In the genomic region with DNA sequence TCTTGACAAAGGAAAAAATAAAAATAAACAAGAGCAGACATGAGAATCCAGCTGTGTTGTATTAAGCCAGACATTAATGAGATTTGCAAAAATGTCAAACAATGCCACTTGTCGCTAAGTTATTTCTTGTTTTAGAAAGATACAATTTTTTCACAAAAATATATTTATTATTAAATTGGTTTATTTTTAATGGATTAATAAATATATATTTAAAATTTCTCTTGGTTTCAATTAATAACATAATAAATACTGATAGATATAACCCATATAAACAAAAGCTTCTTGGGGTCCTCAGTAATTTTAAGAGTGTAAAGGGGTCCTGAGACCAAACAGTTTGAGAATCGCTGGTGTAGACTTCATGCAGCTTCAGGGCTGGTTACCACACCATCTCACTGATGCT, we compare ENCODE assay signal across 33 cellular contexts. TPM values are rescaled to one million over a fixed set of nuclear protein-coding genes. Genes with fewer than 3 reads are reported as not detected.
DNase-seq lines count a peak whose midpoint lies in the region; ATAC-seq and TF ChIP-seq lines count a peak whose summit lies in the region.
"Had no signal": no experiment of that assay in that cellular context is flagged by ENCODE, and none has a peak within 500 bp of the region (broad histone marks: within the 10 kb centered on the region; RNA-seq: fewer than 3 reads in every experiment).

No MANE protein-coding gene starts in this region.

- H3K27me3 Mint-ChIP-seq in WTC11 (ENCODE audit: low read depth), result no peaks in the 10 kb centered on the region; the same call in 1 of the 2 replicates
- no peaks in the 10 kb centered on the region for H3K27me3 Mint-ChIP-seq in type B pancreatic cell
- peaks cover 4% of the 10 kb centered on the region for H3K27me3 Mint-ChIP-seq in activated naive CD8-positive, alpha-beta T cell treated with anti-CD3 and anti-CD28 coated beads for 36 hours
- H3K27me3 Mint-ChIP-seq: B cell had no signal

- H3K9me3 Mint-ChIP-seq in WTC11, result peaks cover 18% of the 10 kb centered on the region
- H3K9me3 Mint-ChIP-seq in type B pancreatic cell, result peaks cover 5% of the 10 kb centered on the region
- peaks cover 12% of the 10 kb centered on the region for H3K9me3 Mint-ChIP-seq in activated naive CD8-positive, alpha-beta T cell treated with anti-CD3 and anti-CD28 coated beads for 36 hours
- H3K9me3 Mint-ChIP-seq: CD8-positive, alpha-beta T cell had no signal

- TF ChIP-seq CTCF in IMR-90 (conservative IDR thresholded peaks at IDR 0.05; ENCODE audit: low read depth, low read length), result no peak
- TF ChIP-seq CTCF in WTC11 (IDR thresholded peaks at IDR 0.05), result no peak
- TF ChIP-seq CTCF in type B pancreatic cell (conservative IDR thresholded peaks at IDR 0.05), result no peak

- H3K4me3 Mint-ChIP-seq in WTC11 (no peak overlapping the region), type B pancreatic cell (no peak overlapping the region)
- H3K4me3 Mint-ChIP-seq in activated naive CD8-positive, alpha-beta T cell treated with anti-CD3 and anti-CD28 coated beads for 36 hours, result no peak overlapping the region
- H3K4me3 Mint-ChIP-seq: B cell; CD14-positive monocyte; CD4-positive, alpha-beta memory T cell; CD4-positive, alpha-beta T cell; CD4-positive, CD25-positive, alpha-beta regulatory T cell; CD8-positive, alpha-beta memory T cell; CD8-positive, alpha-beta T cell had no signal

- in situ Hi-C loops in IMR-90 (cut with MboI; ENCODE audit: low sequenced_read_pairs), result no loop called here

- no peak overlapping the region for H3K9ac ChIP-seq in IMR-90 (ENCODE audit: low read depth, low read length)
- H3K9ac ChIP-seq in trophoblast cell (ENCODE audit: low read length), result no peak overlapping the region
- H3K9ac ChIP-seq: BLaER1; BLaER1 treated with 17β-estradiol and CSF1 and Interleukin-3, amounts not matched to agents 10 nM and 100 nM had no signal

- H4K8ac ChIP-seq in IMR-90 (ENCODE audit: low read depth in 2 of 2, low read length in 2 of 2), result no peak overlapping the region
- no peak overlapping the region for H4K8ac ChIP-seq in trophoblast cell (ENCODE audit: low read depth, low read length)

- H3K4ac ChIP-seq in IMR-90 (ENCODE audit: low read depth, low read length), result no peak overlapping the region
- no peak overlapping the region for H3K4ac ChIP-seq in trophoblast cell (ENCODE audit: low read depth, low read length)

- H3K36me3 Mint-ChIP-seq in WTC11 (peaks cover 9% of the 10 kb centered on the region), type B pancreatic cell (no peaks in the 10 kb centered on the region)
- peaks cover 2% of the 10 kb centered on the region for H3K36me3 Mint-ChIP-seq in activated naive CD8-positive, alpha-beta T cell treated with anti-CD3 and anti-CD28 coated beads for 36 hours
- H3K36me3 Mint-ChIP-seq: CD14-positive monocyte; CD4-positive, alpha-beta memory T cell; CD4-positive, CD25-positive, alpha-beta regulatory T cell; CD8-positive, alpha-beta T cell had no signal

- H3K4me1 ChIP-seq in IMR-90 (ENCODE audit: control insufficient read depth, insufficient read depth, low read length) (peaks cover 4% of the 10 kb centered on the region; the same call in 1 of the 2 replicates), trophoblast cell (ENCODE audit: control insufficient read depth in 1 of 2, insufficient read depth in 2 of 2, low read length in 2 of 2) (peaks cover 3 to 4% of the 10 kb centered on the region in 2 experiments)
- H3K4me1 ChIP-seq: BE2C, Caco-2 had no signal

- ATAC-seq in IMR-90 (ENCODE audit: low read depth) (no peak), WTC11 (no peak)
- ATAC-seq: A549; CD8-positive, alpha-beta T cell had no signal

- no peak overlapping the region for H3K56ac ChIP-seq in IMR-90 (ENCODE audit: extremely low read depth, insufficient read depth, low read length)

- no peak overlapping the region for H2BK15ac ChIP-seq in IMR-90 (ENCODE audit: low read depth, low read length)

- H4K20me1 ChIP-seq in IMR-90 (ENCODE audit: insufficient read depth, low read length), result no peaks in the 10 kb centered on the region
- H4K20me1 ChIP-seq: BLaER1; BLaER1 treated with 17β-estradiol and CSF1 and Interleukin-3, amounts not matched to agents 10 nM and 100 nM had no signal

- H2BK20ac ChIP-seq in IMR-90 (ENCODE audit: low read depth, low read length), result no peak overlapping the region

- H2AFZ ChIP-seq in IMR-90 (replicated peaks; ENCODE audit: low read length, poor library complexity), result peak overlapping the region; percentile 18
- no peak overlapping the region for H2AFZ ChIP-seq in trophoblast cell (ENCODE audit: insufficient read depth, low read length, poor library complexity)

- H2BK12ac ChIP-seq in trophoblast cell (ENCODE audit: low read length), result peak overlapping the region; percentile 63

- WGBS in IMR-90 (ENCODE audit: extremely low coverage in 2 of 2, insufficient read length in 1 of 2), 2 experiments, result no CpG with 5 or more reads among the region's 2 CpGs
- no CpG with 5 or more reads among the region's 2 CpGs for WGBS in trophoblast cell (ENCODE audit: extremely low coverage, insufficient coverage, insufficient read length)

- H3K4me1 Mint-ChIP-seq in WTC11 (peaks cover 26% of the 10 kb centered on the region), type B pancreatic cell (ENCODE audit: unreplicated experiment) (no peaks in the 10 kb centered on the region)
- H3K4me1 Mint-ChIP-seq in activated naive CD8-positive, alpha-beta T cell treated with anti-CD3 and anti-CD28 coated beads for 36 hours, result no peaks in the 10 kb centered on the region
- H3K4me1 Mint-ChIP-seq: CD4-positive, alpha-beta memory T cell; CD4-positive, CD25-positive, alpha-beta regulatory T cell; CD8-positive, alpha-beta memory T cell had no signal

- H2BK120ac ChIP-seq in IMR-90 (ENCODE audit: low read depth, low read length) (no peak overlapping the region), trophoblast cell (ENCODE audit: insufficient read depth, low read length, poor library complexity) (no peak overlapping the region)

- H3K4me3 ChIP-seq in IMR-90 (ENCODE audit: insufficient read depth, low read depth, low read length), result no peak overlapping the region
- no peak overlapping the region for H3K4me3 ChIP-seq in trophoblast cell (ENCODE audit: low read depth, low read length)
- H3K4me3 ChIP-seq: A549; BLaER1; BLaER1 treated with 17β-estradiol and CSF1 and Interleukin-3, amounts not matched to agents 10 nM and 100 nM had no signal

- no peak overlapping the region for H4K91ac ChIP-seq in IMR-90 (ENCODE audit: insufficient read depth, low read depth, low read length)
- H4K91ac ChIP-seq in trophoblast cell (ENCODE audit: low read depth, low read length), result no peak overlapping the region

- H2AK5ac ChIP-seq in IMR-90 (ENCODE audit: low read depth, low read length) (no peak overlapping the region), trophoblast cell (ENCODE audit: low read length) (no peak overlapping the region)

- DNase-seq in IMR-90 (no peak), WTC11 (ENCODE audit: low spot score) (no peak), trophoblast cell (no peak), type B pancreatic cell (ENCODE audit: extremely low spot score, unreplicated experiment) (no peak), HPDE6-E6E7 (ENCODE audit: extremely low spot score) (no peak)
- DNase-seq in activated naive CD8-positive, alpha-beta T cell treated with anti-CD3 and anti-CD28 coated beads for 36 hours, result no peak
- DNase-seq: 8988T; ACHN; AML-193; BE2C; C1 segment of cervical spinal cord; Caco-2; Calu3; CD4-positive, alpha-beta memory T cell; CD4-positive, alpha-beta T cell; CD4-positive, CD25-positive, alpha-beta regulatory T cell; CD8-positive, alpha-beta memory T cell; CD8-positive, alpha-beta T cell; COR-L47; DMS 273 treated with DMSO at 0.1 percent for 48 hours; DMS153; DMS53; DMS79; DMS79 treated with DMSO at 0.1 percent for 48 hours; DND-41; EL had no signal

- no peak overlapping the region for H3K18ac ChIP-seq in IMR-90 (ENCODE audit: low read depth, low read length)
- H3K18ac ChIP-seq in trophoblast cell (ENCODE audit: low read length), result no peak overlapping the region

- no peak overlapping the region for H3K4me2 ChIP-seq in IMR-90 (ENCODE audit: low read depth, low read length)
- no peak overlapping the region for H3K4me2 ChIP-seq in trophoblast cell (ENCODE audit: low read length)
- H3K4me2 ChIP-seq: A549; BLaER1; BLaER1 treated with 17β-estradiol and CSF1 and Interleukin-3, amounts not matched to agents 10 nM and 100 nM had no signal

- H3K27ac ChIP-seq in IMR-90 (ENCODE audit: insufficient read depth, low read length) (no peak overlapping the region), trophoblast cell (ENCODE audit: low read depth, low read length) (no peak overlapping the region)
- H3K27ac ChIP-seq: 22Rv1; A549; BLaER1; BLaER1 treated with 17β-estradiol and CSF1 and Interleukin-3, amounts not matched to agents 10 nM and 100 nM; C4-2B had no signal

- intact Hi-C loops in IMR-90 (cut with micrococcal nuclease), result no loop called here

- BruUV-seq in IMR-90 (replicated peaks; lab: Mats Ljungman, UMichigan), result no TSS peak

- CTCF ChIA-PET in IMR-90 (lab: Yijun Ruan, JAX), result no interaction called here
- CTCF ChIA-PET in WTC11 (lab: Charles Lee), result no interaction called here

- no peak overlapping the region for H4K12ac ChIP-seq in trophoblast cell (ENCODE audit: low read depth, low read length)

- H3K36me3 ChIP-seq in IMR-90 (ENCODE audit: control insufficient read depth, insufficient read depth, low read length), result no peaks in the 10 kb centered on the region
- H3K36me3 ChIP-seq in trophoblast cell (ENCODE audit: control insufficient read depth in 1 of 2, insufficient read depth in 2 of 2, low read length in 2 of 2), result no peaks in the 10 kb centered on the region
- H3K36me3 ChIP-seq: BE2C; BLaER1; BLaER1 treated with 17β-estradiol and CSF1 and Interleukin-3, amounts not matched to agents 10 nM and 100 nM had no signal

- TF ChIP-seq RAD21 in IMR-90 (IDR thresholded peaks at IDR 0.05; ENCODE audit: low read length), result no peak

- H3K27ac Mint-ChIP-seq in WTC11 (no peak overlapping the region), type B pancreatic cell (no peak overlapping the region)
- H3K27ac Mint-ChIP-seq in activated naive CD8-positive, alpha-beta T cell treated with anti-CD3 and anti-CD28 coated beads for 36 hours, result no peak overlapping the region
- H3K27ac Mint-ChIP-seq: B cell; CD4-positive, alpha-beta memory T cell; CD4-positive, alpha-beta T cell; CD4-positive, CD25-positive, alpha-beta regulatory T cell; CD8-positive, alpha-beta T cell had no signal

- no peak for TF ChIP-seq POLR2A in IMR-90 (IDR thresholded peaks at IDR 0.05; ENCODE audit: low read depth, low read length)

- POLR2A ChIA-PET in IMR-90 (lab: Charles Lee; ENCODE audit: unreplicated experiment) (no interaction called here), WTC11 (lab: Charles Lee) (no interaction called here)

- dilution Hi-C loops in IMR-90 (cut with HindIII; ENCODE audit: low sequenced_read_pairs, unreplicated experiment), result no loop called here

- no peak overlapping the region for H4K5ac ChIP-seq in IMR-90 (ENCODE audit: low read depth, low read length)

- H2BK5ac ChIP-seq in IMR-90 (ENCODE audit: low read depth, low read length, poor library complexity, severe bottlenecking) (no peak overlapping the region), trophoblast cell (ENCODE audit: low read depth, low read length, poor library complexity) (no peak overlapping the region)

- no peaks in the 10 kb centered on the region; the same call in none of the 2 replicates for H3K9me1 ChIP-seq in IMR-90 (ENCODE audit: insufficient read depth, low read length)

- no peak overlapping the region for H2AK9ac ChIP-seq in IMR-90 (replicated peaks; ENCODE audit: low read depth, low read length, poor library complexity)

- H3K14ac ChIP-seq in IMR-90 (replicated peaks; ENCODE audit: low read depth, low read length) (no peak overlapping the region), trophoblast cell (ENCODE audit: low read length) (no peak overlapping the region)

- H3K27me3 ChIP-seq in IMR-90 (ENCODE audit: control insufficient read depth, insufficient read depth, low read length) (peaks cover 4% of the 10 kb centered on the region; the same call in 1 of the 2 replicates), trophoblast cell (ENCODE audit: insufficient read depth, low read length) (peaks cover 2% of the 10 kb centered on the region)
- H3K27me3 ChIP-seq: BE2C; BLaER1; BLaER1 treated with 17β-estradiol and CSF1 and Interleukin-3, amounts not matched to agents 10 nM and 100 nM had no signal

- H3K23ac ChIP-seq in IMR-90 (ENCODE audit: low read depth, low read length) (no peak overlapping the region), trophoblast cell (ENCODE audit: low read length) (no peak overlapping the region)

- no peaks in the 10 kb centered on the region for H3K79me1 ChIP-seq in IMR-90 (ENCODE audit: low read depth in 1 of 2, low read length in 2 of 2)
- H3K79me1 ChIP-seq in trophoblast cell (ENCODE audit: low read length), result no peaks in the 10 kb centered on the region

- H3K9me3 ChIP-seq in IMR-90 (ENCODE audit: control insufficient read depth, insufficient read depth, low read length) (no peaks in the 10 kb centered on the region), trophoblast cell (ENCODE audit: insufficient read depth, low read depth, low read length) (peaks cover 3% of the 10 kb centered on the region)
- H3K9me3 ChIP-seq: A549, BE2C, Caco-2 had no signal

- H3K79me2 ChIP-seq in trophoblast cell (ENCODE audit: control insufficient read depth, insufficient read depth, low read length, poor library complexity), result no peaks in the 10 kb centered on the region

RNA-seq across cellular contexts. Expression of a gene that starts 26.1 kb away (rescaled TPM):
- total RNA-seq in IMR-90 (2012; rRNA removed) (13.3 and 13.6 TPM in 2 replicates), WTC11 (2021) (591 to 627 TPM (median 616 TPM) in 3 replicates), type B pancreatic cell (ENCODE audit: low replicate concordance) (37.8 and 158 TPM in 2 replicates)
- polyA plus RNA-seq in IMR-90 (2012; rRNA removed), result 19.0 and 21.1 TPM in 2 replicates
- polyA plus RNA-seq in IMR-90 (2012; cell fraction: cytosol; rRNA removed), result 11.8 and 40.1 TPM in 2 replicates
- polyA plus RNA-seq in IMR-90 (2012; cell fraction: nucleus; rRNA removed; ENCODE audit: low replicate concordance), result 16.8 and 23.0 TPM in 2 replicates
- 139 and 141 TPM in 2 replicates for polyA plus RNA-seq in trophoblast cell (2013)
- under 1 TPM; 0.25 to 0.28 TPM for total RNA-seq in activated naive CD8-positive, alpha-beta T cell treated with anti-CD3 and anti-CD28 coated beads for 36 hours
- total RNA-seq: B cell; CD4-positive, alpha-beta memory T cell; CD4-positive, alpha-beta T cell had no signal

RNA-seq across cellular contexts. Expression of a gene that starts 44.0 kb away (rescaled TPM):
- total RNA-seq in IMR-90 (2012; rRNA removed) (164 and 182 TPM in 2 replicates), WTC11 (2021) (357 to 403 TPM (median 394 TPM) in 3 replicates), type B pancreatic cell (ENCODE audit: low replicate concordance) (51.8 and 62.9 TPM in 2 replicates)
- polyA plus RNA-seq in IMR-90 (2012; rRNA removed), result 264 and 300 TPM in 2 replicates
- 161 and 414 TPM in 2 replicates for polyA plus RNA-seq in IMR-90 (2012; cell fraction: cytosol; rRNA removed)
- polyA plus RNA-seq in IMR-90 (2012; cell fraction: nucleus; rRNA removed; ENCODE audit: low replicate concordance), result 339 and 399 TPM in 2 replicates
- polyA plus RNA-seq in trophoblast cell (2013), result 167 and 171 TPM in 2 replicates
- total RNA-seq in activated naive CD8-positive, alpha-beta T cell treated with anti-CD3 and anti-CD28 coated beads for 36 hours, result 1 to 10 TPM; 1.8 to 2.0 TPM

RNA-seq across cellular contexts. Expression of a gene that starts 57.4 kb away (rescaled TPM):
- total RNA-seq in IMR-90 (2012; rRNA removed), result 5.6 and 6.7 TPM in 2 replicates
- polyA plus RNA-seq in IMR-90 (2012; rRNA removed), result 13.4 and 17.7 TPM in 2 replicates
- 34.8 and 53.3 TPM in 2 replicates for polyA plus RNA-seq in IMR-90 (2012; cell fraction: cytosol; rRNA removed)
- polyA plus RNA-seq in IMR-90 (2012; cell fraction: nucleus; rRNA removed; ENCODE audit: low replicate concordance), result 16.6 and 24.3 TPM in 2 replicates
- 30.2 to 38.2 TPM (median 32.5 TPM) in 3 replicates for total RNA-seq in WTC11 (2021)
- polyA plus RNA-seq in trophoblast cell (2013), result 9.7 and 10.5 TPM in 2 replicates
- total RNA-seq in type B pancreatic cell (ENCODE audit: low replicate concordance), result 18.1 and 24.1 TPM in 2 replicates
- total RNA-seq in activated naive CD8-positive, alpha-beta T cell treated with anti-CD3 and anti-CD28 coated beads for 36 hours, result 10 to 100 TPM; 36.4 to 38.1 TPM

Comparison
In these comparisons a context has a peak if more than half of its experiments do, and no peak if none do; other contexts are left out.
1. RNA of a gene that starts 26.1 kb away (total RNA-seq): 591 to 627 TPM in WTC11, 37.8 to 158 TPM in type B pancreatic cell and 13.3 to 13.6 TPM in IMR-90; 0.25 to 0.28 TPM in activated naive CD8-positive, alpha-beta T cell treated with anti-CD3 and anti-CD28 coated beads for 36 hours; every median in the first group is over 10 times any median in the second.
2. RNA of a gene that starts 44.0 kb away (total RNA-seq): 357 to 403 TPM in WTC11, 164 to 182 TPM in IMR-90 and 51.8 to 62.9 TPM in type B pancreatic cell; 1.8 to 2.0 TPM in activated naive CD8-positive, alpha-beta T cell treated with anti-CD3 and anti-CD28 coated beads for 36 hours; every median in the first group is over 10 times any median in the second.